Comparison of ENCODE assay signal across 28 cellular contexts in genomic region chr1:198261886-198262285, GRCh38.
"Had no signal": no experiment of that assay in that cellular context is flagged by ENCODE, and none has a peak within 500 bp of the region (broad histone marks: within the 10 kb centered on the region; RNA-seq: fewer than 3 reads in every experiment).

No MANE protein-coding gene starts in this region.

- H3K9me3 Mint-ChIP-seq: activated B cell treated with CpG ODN at 0.5 μM for 24 hours; activated CD4-positive, alpha-beta T cell treated with anti-CD3 and anti-CD28 coated beads, Interleukin-2, amount 10 ng/mL, durations not matched to agents 24 days and 14 days; activated naive CD8-positive, alpha-beta T cell treated with anti-CD3 and anti-CD28 coated beads, Interleukin-2, amount 10 ng/mL, durations not matched to agents 7 days and 5 days; activated T-cell treated with anti-CD3 and anti-CD28 coated beads, Interleukin-2, amount 50 U/mL, for 24 hours; T-cell had no signal

- H3K27ac Mint-ChIP-seq: activated B cell treated with CpG ODN at 0.5 μM for 24 hours; activated CD4-positive, alpha-beta T cell treated with anti-CD3 and anti-CD28 coated beads, Interleukin-2, amount 10 ng/mL, durations not matched to agents 24 days and 14 days; activated CD8-positive, alpha-beta memory T cell treated with anti-CD3 and anti-CD28 coated beads, Interleukin-2, amount 10 ng/mL, durations not matched to agents 7 days and 5 days; activated naive CD8-positive, alpha-beta T cell treated with anti-CD3 and anti-CD28 coated beads, Interleukin-2, amount 10 ng/mL, durations not matched to agents 7 days and 5 days; activated T-cell treated with anti-CD3 and anti-CD28 coated beads, Interleukin-2, amount 50 U/mL, for 24 hours; activated T-helper 1 cell treated with anti-CD3 and anti-CD28 coated beads, Interleukin-12 subunit alpha, Interleukin-12 subunit beta, Interleukin-2, Interleukin-4 antibody, amounts not matched to agents 30 ng/mL and 10 ng/mL and 1 ng/mL, durations not matched to agents 14 hours and 24 hours and 36 hours; T-cell had no signal

- H3K27me3 ChIP-seq: ascending aorta, body of pancreas had no signal

- ATAC-seq: activated CD8-positive, alpha-beta memory T cell treated with anti-CD3 and anti-CD28 coated beads, Interleukin-2, amount 10 ng/mL, durations not matched to agents 7 days and 5 days; body of pancreas; K562; Panc1; T-cell had no signal

- H3K4me3 Mint-ChIP-seq: activated B cell treated with CpG ODN at 0.5 μM for 24 hours; activated CD4-positive, alpha-beta T cell treated with anti-CD3 and anti-CD28 coated beads, Interleukin-2, amount 10 ng/mL, durations not matched to agents 24 days and 14 days; activated CD8-positive, alpha-beta memory T cell treated with anti-CD3 and anti-CD28 coated beads, Interleukin-2, amount 10 ng/mL, durations not matched to agents 7 days and 5 days; activated naive CD8-positive, alpha-beta T cell treated with anti-CD3 and anti-CD28 coated beads, Interleukin-2, amount 10 ng/mL, durations not matched to agents 7 days and 5 days; activated T-cell treated with anti-CD3 and anti-CD28 coated beads, Interleukin-2, amount 50 U/mL, for 24 hours; activated T-helper 1 cell treated with anti-CD3 and anti-CD28 coated beads, Interleukin-12 subunit alpha, Interleukin-12 subunit beta, Interleukin-2, Interleukin-4 antibody, amounts not matched to agents 30 ng/mL and 10 ng/mL and 1 ng/mL, durations not matched to agents 14 hours and 24 hours and 36 hours; T-cell had no signal

- H3K9me3 ChIP-seq: body of pancreas had no signal

- H3K4me3 ChIP-seq: ascending aorta, body of pancreas, K562 had no signal

- H3K27ac ChIP-seq: ascending aorta, body of pancreas, RWPE1 had no signal

- DNase-seq: activated B cell treated with CpG ODN at 0.5 μM for 24 hours; activated CD4-positive, alpha-beta T cell treated with anti-CD3 and anti-CD28 coated beads for 1 hour; activated CD4-positive, alpha-beta T cell treated with anti-CD3 and anti-CD28 coated beads, Interleukin-2, amount 10 ng/mL, durations not matched to agents 24 days and 14 days; activated CD4-positive, alpha-beta T cell treated with anti-CD3 and anti-CD28 coated beads, Interleukin-2, amount 50 U/mL, for 48 hours; activated CD8-positive, alpha-beta memory T cell treated with anti-CD3 and anti-CD28 coated beads, Interleukin-2, amount 10 ng/mL, durations not matched to agents 7 days and 5 days; activated effector memory CD4-positive, alpha-beta T cell treated with anti-CD3 and anti-CD28 coated beads, Interleukin-2, amount 50 U/mL, for 16 hours; activated naive CD4-positive, alpha-beta T cell treated with Interleukin-2 at 50 U/mL for 16 hours; activated naive CD8-positive, alpha-beta T cell treated with anti-CD3 and anti-CD28 coated beads, Interleukin-2, amount 10 ng/mL, durations not matched to agents 7 days and 5 days; activated T-cell treated with anti-CD3 and anti-CD28 coated beads, Interleukin-2, amount 50 U/mL, for 24 hours; body of pancreas; Kasumi-1; NCI-H1105 treated with DMSO at 0.1 percent for 48 hours; NCI-H1436 treated with DMSO at 0.1 percent for 48 hours; NCI-H187; NCI-H2081; NCI-H510A treated with DMSO at 0.1 percent for 48 hours; NCI-H69; NK-92 treated with Interleukin-12 subunit alpha and Interleukin-12 subunit beta, amount 100 ng/mL, for 24 hours; OCI-M1; SHP77; T-cell; T-helper 2 cell; T1000 had no signal

- H3K27me3 Mint-ChIP-seq: activated B cell treated with CpG ODN at 0.5 μM for 24 hours; activated CD4-positive, alpha-beta T cell treated with anti-CD3 and anti-CD28 coated beads, Interleukin-2, amount 10 ng/mL, durations not matched to agents 24 days and 14 days; activated CD8-positive, alpha-beta memory T cell treated with anti-CD3 and anti-CD28 coated beads, Interleukin-2, amount 10 ng/mL, durations not matched to agents 7 days and 5 days; activated naive CD8-positive, alpha-beta T cell treated with anti-CD3 and anti-CD28 coated beads, Interleukin-2, amount 10 ng/mL, durations not matched to agents 7 days and 5 days; activated T-cell treated with anti-CD3 and anti-CD28 coated beads, Interleukin-2, amount 50 U/mL, for 24 hours; T-cell had no signal
